ENCODE assay signal across 2 cellular contexts in genomic region chr9:115107701-115108100, GRCh38.
A peak's percentile ranks its signal among the peaks of the same experiment; 100 is the strongest.
TF ChIP-seq lines count a peak whose summit lies in the region.

No MANE protein-coding gene starts in this region.

TF ChIP-seq in SK-N-SH, 30 proteins besides CTCF, POLR2A, EP300 and RAD21 (continued from another document):
- TF ChIP-seq FOSL2 (IDR thresholded peaks at IDR 0.05; ENCODE audit: borderline replicate concordance, low read depth) (peak; percentile 2; the same call in 1 of the 2 replicates), TAF1 (IDR thresholded peaks at IDR 0.05; ENCODE audit: borderline replicate concordance, low read depth, low read length) (no peak), RXRA (IDR thresholded peaks at IDR 0.05; ENCODE audit: borderline replicate concordance, low read depth) (no peak), CHD2 (IDR thresholded peaks at IDR 0.05; ENCODE audit: low read length, partially characterized antibody) (no peak), NFIC (IDR thresholded peaks at IDR 0.05; ENCODE audit: borderline replicate concordance) (0 out of 2 replicates have a peak, but pooled peaks have one; percentile 20), YY1 (IDR thresholded peaks at IDR 0.05; ENCODE audit: low read depth) (no peak), POLR2AphosphoS5 (IDR thresholded peaks at IDR 0.05; ENCODE audit: low read depth, low read length) (no peak), MXI1 (IDR thresholded peaks at IDR 0.05; ENCODE audit: low read depth, low read length) (no peak), NRF1 (IDR thresholded peaks at IDR 0.05; ENCODE audit: low read depth, low read length) (no peak)
- TF ChIP-seq, protein P1, sequence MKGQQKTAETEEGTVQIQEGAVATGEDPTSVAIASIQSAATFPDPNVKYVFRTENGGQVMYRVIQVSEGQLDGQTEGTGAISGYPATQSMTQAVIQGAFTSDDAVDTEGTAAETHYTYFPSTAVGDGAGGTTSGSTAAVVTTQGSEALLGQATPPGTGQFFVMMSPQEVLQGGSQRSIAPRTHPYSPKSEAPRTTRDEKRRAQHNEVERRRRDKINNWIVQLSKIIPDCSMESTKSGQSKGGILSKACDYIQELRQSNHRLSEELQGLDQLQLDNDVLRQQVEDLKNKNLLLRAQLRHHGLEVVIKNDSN (IDR thresholded peaks at IDR 0.05; ENCODE audit: borderline replicate concordance, low read depth) = no peak
- TF ChIP-seq, protein P2, sequence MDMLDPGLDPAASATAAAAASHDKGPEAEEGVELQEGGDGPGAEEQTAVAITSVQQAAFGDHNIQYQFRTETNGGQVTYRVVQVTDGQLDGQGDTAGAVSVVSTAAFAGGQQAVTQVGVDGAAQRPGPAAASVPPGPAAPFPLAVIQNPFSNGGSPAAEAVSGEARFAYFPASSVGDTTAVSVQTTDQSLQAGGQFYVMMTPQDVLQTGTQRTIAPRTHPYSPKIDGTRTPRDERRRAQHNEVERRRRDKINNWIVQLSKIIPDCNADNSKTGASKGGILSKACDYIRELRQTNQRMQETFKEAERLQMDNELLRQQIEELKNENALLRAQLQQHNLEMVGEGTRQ (IDR thresholded peaks at IDR 0.05; ENCODE audit: borderline replicate concordance, low read depth, low read length) = no peak
- TF ChIP-seq, protein P3, sequence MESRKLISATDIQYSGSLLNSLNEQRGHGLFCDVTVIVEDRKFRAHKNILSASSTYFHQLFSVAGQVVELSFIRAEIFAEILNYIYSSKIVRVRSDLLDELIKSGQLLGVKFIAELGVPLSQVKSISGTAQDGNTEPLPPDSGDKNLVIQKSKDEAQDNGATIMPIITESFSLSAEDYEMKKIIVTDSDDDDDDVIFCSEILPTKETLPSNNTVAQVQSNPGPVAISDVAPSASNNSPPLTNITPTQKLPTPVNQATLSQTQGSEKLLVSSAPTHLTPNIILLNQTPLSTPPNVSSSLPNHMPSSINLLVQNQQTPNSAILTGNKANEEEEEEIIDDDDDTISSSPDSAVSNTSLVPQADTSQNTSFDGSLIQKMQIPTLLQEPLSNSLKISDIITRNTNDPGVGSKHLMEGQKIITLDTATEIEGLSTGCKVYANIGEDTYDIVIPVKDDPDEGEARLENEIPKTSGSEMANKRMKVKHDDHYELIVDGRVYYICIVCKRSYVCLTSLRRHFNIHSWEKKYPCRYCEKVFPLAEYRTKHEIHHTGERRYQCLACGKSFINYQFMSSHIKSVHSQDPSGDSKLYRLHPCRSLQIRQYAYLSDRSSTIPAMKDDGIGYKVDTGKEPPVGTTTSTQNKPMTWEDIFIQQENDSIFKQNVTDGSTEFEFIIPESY (IDR thresholded peaks at IDR 0.05; ENCODE audit: borderline replicate concordance, low read depth) = no peak
TF ChIP-seq in SK-N-SH: peak in this region for 4.

TF ChIP-seq in SK-N-SH treated with all-trans-retinoic acid at 6 μM for 48 hours, 23 proteins besides CTCF, POLR2A, EP300 and RAD21 (continued from another document):
- TF ChIP-seq, protein P4, sequence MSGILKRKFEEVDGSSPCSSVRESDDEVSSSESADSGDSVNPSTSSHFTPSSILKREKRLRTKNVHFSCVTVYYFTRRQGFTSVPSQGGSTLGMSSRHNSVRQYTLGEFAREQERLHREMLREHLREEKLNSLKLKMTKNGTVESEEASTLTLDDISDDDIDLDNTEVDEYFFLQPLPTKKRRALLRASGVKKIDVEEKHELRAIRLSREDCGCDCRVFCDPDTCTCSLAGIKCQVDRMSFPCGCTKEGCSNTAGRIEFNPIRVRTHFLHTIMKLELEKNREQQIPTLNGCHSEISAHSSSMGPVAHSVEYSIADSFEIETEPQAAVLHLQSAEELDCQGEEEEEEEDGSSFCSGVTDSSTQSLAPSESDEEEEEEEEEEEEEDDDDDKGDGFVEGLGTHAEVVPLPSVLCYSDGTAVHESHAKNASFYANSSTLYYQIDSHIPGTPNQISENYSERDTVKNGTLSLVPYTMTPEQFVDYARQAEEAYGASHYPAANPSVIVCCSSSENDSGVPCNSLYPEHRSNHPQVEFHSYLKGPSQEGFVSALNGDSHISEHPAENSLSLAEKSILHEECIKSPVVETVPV (CRISPR knock-in tag; IDR thresholded peaks at IDR 0.05) = no peak
- TF ChIP-seq ZNF70 (CRISPR knock-in tag; IDR thresholded peaks at IDR 0.05) (no peak), BACH2 (CRISPR knock-in tag; IDR thresholded peaks at IDR 0.05; ENCODE audit: borderline replicate concordance) (no peak)
